Comparison of ENCODE assay signal across 13 cellular contexts in genomic region chr6:99030915-99031314, GRCh38.
DNase-seq lines count a peak whose midpoint lies in the region; ATAC-seq and TF ChIP-seq lines count a peak whose summit lies in the region.
"Had no signal": no experiment of that assay in that cellular context is flagged by ENCODE, and none has a peak within 500 bp of the region (broad histone marks: within the 10 kb centered on the region; RNA-seq: fewer than 3 reads in every experiment).

No MANE protein-coding gene starts in this region.

- H3T11ph ChIP-seq in H9 (ENCODE audit: low read length), result no peak overlapping the region

- H3K9me3 ChIP-seq in H9 (ENCODE audit: control insufficient read depth, low read depth, low read length), result peaks cover 6% of the 10 kb centered on the region
- no peaks in the 10 kb centered on the region for H3K9me3 ChIP-seq in psoas muscle
- H3K9me3 ChIP-seq in gastroesophageal sphincter, result peaks cover 0 to 10% (median 0%) of the 10 kb centered on the region in 3 donors

- H3K4me3 Mint-ChIP-seq in H9, result no peak overlapping the region
- H3K4me3 Mint-ChIP-seq: CD8-positive, alpha-beta T cell had no signal

- no peak overlapping the region for H4K8ac ChIP-seq in H9 (replicated peaks; ENCODE audit: insufficient read length, low read depth, low read length)

- no peak overlapping the region for H4K5ac ChIP-seq in H9 (ENCODE audit: insufficient read length, low read depth, low read length)

- H3K36me3 ChIP-seq in psoas muscle (ENCODE audit: insufficient read depth in 1 of 2, low read depth in 1 of 2) (no peaks in the 10 kb centered on the region), gastroesophageal sphincter (no peaks in the 10 kb centered on the region)

- H2BK120ac ChIP-seq in H9 (ENCODE audit: low read depth, low read length, poor library complexity, severe bottlenecking), result peak overlapping the region; percentile 56

- H3K23ac ChIP-seq in H9 (ENCODE audit: insufficient read length, low read depth, low read length), result no peak overlapping the region

- H3K4ac ChIP-seq in H9 (ENCODE audit: low read depth, low read length), result no peak overlapping the region

- H2BK12ac ChIP-seq in H9 (ENCODE audit: insufficient read length, low read depth, low read length), result no peak overlapping the region

- no peak overlapping the region for H2BK5ac ChIP-seq in H9 (ENCODE audit: insufficient read length, low read length)

- H3K27me3 ChIP-seq in H9 (ENCODE audit: insufficient read depth, low read length) (no peaks in the 10 kb centered on the region), psoas muscle (ENCODE audit: insufficient read depth in 3 of 3, low read length in 2 of 3) (no peaks in the 10 kb centered on the region), gastroesophageal sphincter (no peaks in the 10 kb centered on the region)

- peaks cover 14 to 15% of the 10 kb centered on the region in 2 experiments for H3K9me3 Mint-ChIP-seq in H9

- H3K9ac ChIP-seq in H9 (ENCODE audit: extremely low read depth, insufficient read length, low read length), result no peak overlapping the region

- no peak for DNase-seq in H9
- peak; percentile 20 for DNase-seq in iPS-NIHi7 (ENCODE audit: extremely low spot score)
- DNase-seq in psoas muscle, result no peak
- no peak for DNase-seq in stimulated activated CD4-positive, alpha-beta T cell treated with anti-CD3 and anti-CD28 coated beads, Interleukin-4, amount 100 ng/mL, for 4 hours
- DNase-seq in NCI-H345 (lab: John Stamatoyannopoulos, UW), result no peak
- DNase-seq: C1 segment of cervical spinal cord; Caco-2; CD8-positive, alpha-beta T cell; DMS153; DND-41; H7 had no signal

- H2BK15ac ChIP-seq in H9 (ENCODE audit: low read depth, low read length), result no peak overlapping the region

- H4K20me1 ChIP-seq in H9 (ENCODE audit: control insufficient read depth, insufficient read depth, insufficient read length), result no peaks in the 10 kb centered on the region

- no peak overlapping the region for H3K27ac Mint-ChIP-seq in H9
- H3K27ac Mint-ChIP-seq: CD8-positive, alpha-beta T cell had no signal

- H3K56ac ChIP-seq in H9 (ENCODE audit: insufficient read length, low read depth, low read length), result no peak overlapping the region

- no peaks in the 10 kb centered on the region for H3K79me1 ChIP-seq in H9 (ENCODE audit: insufficient read depth, low read depth, low read length, poor library complexity, severe bottlenecking)

- WGBS in H9 (ENCODE audit: extremely low coverage, insufficient read length, low lambda C conversion rate), result no CpG with 5 or more reads among the region's 1 CpG
- 71 to 77% (median 71%) methylated on average over 1 of the region's 1 CpG for WGBS in psoas muscle, 3 donors
- 82 to 93% methylated on average over 1 of the region's 1 CpG for WGBS in gastroesophageal sphincter (ENCODE audit: low coverage in 1 of 2), 2 donors

- TF ChIP-seq EP300 in gastroesophageal sphincter (IDR thresholded peaks at IDR 0.05), result no peak

- H3K4me2 ChIP-seq in H9 (ENCODE audit: insufficient read depth, insufficient read length, low read length), result no peak overlapping the region

- no peak overlapping the region for H3K4me3 ChIP-seq in psoas muscle
- no peak overlapping the region for H3K4me3 ChIP-seq in gastroesophageal sphincter

- H3K27ac ChIP-seq in H9 (ENCODE audit: insufficient read length, low read depth, low read length), result no peak overlapping the region
- peak overlapping the region; percentile 83 for H3K27ac ChIP-seq in psoas muscle
- H3K27ac ChIP-seq in gastroesophageal sphincter, result no peak overlapping the region

- H2BK20ac ChIP-seq in H9 (ENCODE audit: low read depth, low read length, poor library complexity, severe bottlenecking), result no peak overlapping the region

- H3K27me3 Mint-ChIP-seq in H9 (ENCODE audit: low read depth), result no peaks in the 10 kb centered on the region; the same call in 1 of the 2 replicates

- no peak overlapping the region for H2AFZ ChIP-seq in H9 (ENCODE audit: low read length)

- H4K91ac ChIP-seq in H9 (ENCODE audit: insufficient read length, low read depth, low read length), result no peak overlapping the region

- peaks cover 9 to 13% (median 11%) of the 10 kb centered on the region in 3 experiments for H3K36me3 Mint-ChIP-seq in H9 (ENCODE audit: insufficient read depth in 1 of 3, low read depth in 3 of 3)
- H3K36me3 Mint-ChIP-seq: CD8-positive, alpha-beta T cell had no signal

- no peaks in the 10 kb centered on the region for H3K4me1 ChIP-seq in H9 (ENCODE audit: insufficient read depth, low read length)
- peaks cover 11% of the 10 kb centered on the region for H3K4me1 ChIP-seq in psoas muscle
- no peaks in the 10 kb centered on the region for H3K4me1 ChIP-seq in gastroesophageal sphincter
- H3K4me1 ChIP-seq: Caco-2 had no signal

- intact Hi-C loops in psoas muscle (cut with DNase I), result loop anchor here in 1 of 2 donors (5.0 kb wide), 1 partner anchor 84 kb away; the partner anchor contains the start of gene FBXL4

- TF ChIP-seq CTCF in H9 (conservative IDR thresholded peaks at IDR 0.05), result no peak
- TF ChIP-seq CTCF in psoas muscle (IDR thresholded peaks at IDR 0.05), result no peak
- TF ChIP-seq CTCF in gastroesophageal sphincter (IDR thresholded peaks at IDR 0.05), result no peak

- no peak overlapping the region for H3K18ac ChIP-seq in H9 (ENCODE audit: insufficient read length, low read depth, low read length)

- no peak overlapping the region for H3K14ac ChIP-seq in H9 (ENCODE audit: insufficient read depth, low read length)

- no peaks in the 10 kb centered on the region for H3K23me2 ChIP-seq in H9 (ENCODE audit: insufficient read length, low read depth, low read length, poor library complexity, severe bottlenecking)

- ATAC-seq in psoas muscle (no peak), gastroesophageal sphincter (no peak)
- ATAC-seq: CD8-positive, alpha-beta T cell; HCT116 had no signal

- no peak overlapping the region for H2AK5ac ChIP-seq in H9 (ENCODE audit: insufficient read length, low read length)

- H3K79me2 ChIP-seq in H9 (ENCODE audit: insufficient read depth, low read length), result no peaks in the 10 kb centered on the region

- no peak for TF ChIP-seq POLR2A in gastroesophageal sphincter (IDR thresholded peaks at IDR 0.05)

- H3K4me1 Mint-ChIP-seq in H9, result peaks cover 3 to 5% of the 10 kb centered on the region in 2 experiments; a peak in 3 of 4 replicates
